In genomic region chr6:17349437-17349836, GRCh38 we compare ENCODE assay signal across 1 cellular context.
TF ChIP-seq lines count a peak whose summit lies in the region.

No MANE protein-coding gene starts in this region.

TF ChIP-seq in WTC11, 78 proteins besides CTCF, POLR2A, EP300 and RAD21 (continued from another document):
- TF ChIP-seq AFF4 (CRISPR knock-in tag; IDR thresholded peaks at IDR 0.05; ENCODE audit: borderline replicate concordance) (no peak), MAX (CRISPR knock-in tag; IDR thresholded peaks at IDR 0.05) (no peak), STAT6 (CRISPR knock-in tag; conservative IDR thresholded peaks at IDR 0.05; ENCODE audit: low read depth) (no peak), USF1 (CRISPR knock-in tag; IDR thresholded peaks at IDR 0.05) (no peak), ZNF138 (CRISPR knock-in tag; conservative IDR thresholded peaks at IDR 0.05) (no peak), JAZF1 (CRISPR knock-in tag; IDR thresholded peaks at IDR 0.05) (no peak), ZNF512 (CRISPR knock-in tag; IDR thresholded peaks at IDR 0.05; ENCODE audit: borderline replicate concordance) (no peak)
- TF ChIP-seq, protein P1, sequence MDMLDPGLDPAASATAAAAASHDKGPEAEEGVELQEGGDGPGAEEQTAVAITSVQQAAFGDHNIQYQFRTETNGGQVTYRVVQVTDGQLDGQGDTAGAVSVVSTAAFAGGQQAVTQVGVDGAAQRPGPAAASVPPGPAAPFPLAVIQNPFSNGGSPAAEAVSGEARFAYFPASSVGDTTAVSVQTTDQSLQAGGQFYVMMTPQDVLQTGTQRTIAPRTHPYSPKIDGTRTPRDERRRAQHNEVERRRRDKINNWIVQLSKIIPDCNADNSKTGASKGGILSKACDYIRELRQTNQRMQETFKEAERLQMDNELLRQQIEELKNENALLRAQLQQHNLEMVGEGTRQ (CRISPR knock-in tag; IDR thresholded peaks at IDR 0.05): no peak
